In genomic region chr9:136488247-136489214, GRCh38 we compare ENCODE assay signal across 8 cellular contexts. TPM values are rescaled to one million over a fixed set of nuclear protein-coding genes. Genes with fewer than 3 reads are reported as not detected.
DNase-seq lines count a peak whose midpoint lies in the region; ATAC-seq and TF ChIP-seq lines count a peak whose summit lies in the region.

No MANE protein-coding gene starts in this region.

- intact Hi-C loops in posterior cingulate gyrus (cut with DNase I) (loop anchor here (5.0 kb wide), 1 partner anchor 64 kb away; no protein-coding TSS in a partner anchor), uterus (cut with DNase I; ENCODE audit: low total_unique reads) (loop anchor here (10.0 kb wide), 1 partner anchor 56 kb away; the partner anchor contains the start of gene NOTCH1)

- H3K27me3 ChIP-seq in SJCRH30 = no peaks in the 10 kb centered on the region
- H3K27me3 ChIP-seq in uterus = no peaks in the 10 kb centered on the region

- no peak for TF ChIP-seq POLR2A in uterus (IDR thresholded peaks at IDR 0.05)

- H3K4me1 ChIP-seq in SJCRH30 = peaks cover 6% of the 10 kb centered on the region; the same call in 1 of the 2 replicates
- H3K4me1 ChIP-seq in uterus = peaks cover 0 to 12% of the 10 kb centered on the region in 2 donors

- no peaks in the 10 kb centered on the region for H3K36me3 ChIP-seq in SJCRH30
- H3K36me3 ChIP-seq in uterus = no peaks in the 10 kb centered on the region

- DNase-seq in C1 segment of cervical spinal cord (lab: John Stamatoyannopoulos, UW) (peak in 10 of 14 donors; percentile 5 to 71 (median 42)), HK-2 (ENCODE audit: unreplicated experiment) (peak; percentile 75), SJCRH30 (peak; percentile 66 to 84), activated gamma-delta T cell treated with Interleukin-2 at 50 U/mL for 16 hours (peak; percentile 77), glutamatergic neuron (peak; percentile 79), posterior cingulate gyrus (peak in 8 of 10 donors; percentile 58 to 95 (median 76)), uterus (peak; percentile 73 to 75)

- no peak overlapping the region for H3K27ac Mint-ChIP-seq in glutamatergic neuron (ENCODE audit: unreplicated experiment)

- H3K27ac ChIP-seq in SJCRH30 = no peak overlapping the region
- no peak overlapping the region for H3K27ac ChIP-seq in uterus

- peaks cover 2% of the 10 kb centered on the region for H3K9me3 Mint-ChIP-seq in glutamatergic neuron (ENCODE audit: unreplicated experiment)

- peak; percentile 95 for TF ChIP-seq CTCF in glutamatergic neuron (IDR thresholded peaks at IDR 0.05; ENCODE audit: partially characterized antibody, unreplicated experiment)
- peak; percentile 98 to 99 (median 98) for TF ChIP-seq CTCF in uterus (IDR thresholded peaks at IDR 0.05)

- H3K4me3 Mint-ChIP-seq in glutamatergic neuron (ENCODE audit: unreplicated experiment) = no peak overlapping the region

- ATAC-seq in GM18873 (IDR thresholded peaks at IDR 0.05; ENCODE audit: low FRiP score, unreplicated experiment) = no peak

- peaks cover 2% of the 10 kb centered on the region for H3K27me3 Mint-ChIP-seq in glutamatergic neuron (ENCODE audit: unreplicated experiment)

- H3K36me3 Mint-ChIP-seq in glutamatergic neuron (ENCODE audit: unreplicated experiment) = no peaks in the 10 kb centered on the region

- H3K9me3 ChIP-seq in SJCRH30 (replicated peaks) (no peaks in the 10 kb centered on the region), uterus (no peaks in the 10 kb centered on the region)

- H3K4me3 ChIP-seq in SJCRH30 (no peak overlapping the region), uterus (no peak overlapping the region)

- H3K4me1 Mint-ChIP-seq in glutamatergic neuron (ENCODE audit: low read depth, unreplicated experiment) = peaks cover 6% of the 10 kb centered on the region

RNA-seq across cellular contexts. Expression of gene SEC16A, which starts 5.7 kb away (rescaled TPM):
- total RNA-seq in SJCRH30 (2014; rRNA removed; shearing (Covaris generic)) = 44.5 and 47.7 TPM in 2 replicates
- total RNA-seq in glutamatergic neuron (ENCODE audit: unreplicated experiment) = 74.3 TPM
- 10 to 100 TPM; 18.8 to 73.2 (median 35.1) TPM for total RNA-seq in uterus

RNA-seq across cellular contexts. Expression of gene INPP5E, which starts 48.9 kb away (rescaled TPM):
- 14.3 and 18.3 TPM in 2 replicates for total RNA-seq in SJCRH30 (2014; rRNA removed; shearing (Covaris generic))
- 35.2 TPM for total RNA-seq in glutamatergic neuron (ENCODE audit: unreplicated experiment)
- 10 to 100 TPM in 2 of 4 donors, 1 to 10 TPM in 2; 6.7 to 19.7 (median 11.2) TPM for total RNA-seq in uterus

RNA-seq across cellular contexts. Expression of gene NOTCH1, which starts 57.3 kb away (rescaled TPM):
- 25.8 and 28.5 TPM in 2 replicates for total RNA-seq in SJCRH30 (2014; rRNA removed; shearing (Covaris generic))
- total RNA-seq in glutamatergic neuron (ENCODE audit: unreplicated experiment) (64.2 TPM), uterus (100 to 1,000 TPM in 1 of 4 donors, 10 to 100 TPM in 3; 19.7 to 109 (median 35.6) TPM)
